Comparison of ENCODE assay signal across 25 cellular contexts in genomic region chr13:93325303-93326297, GRCh38.
DNase-seq lines count a peak whose midpoint lies in the region; ATAC-seq, FAIRE-seq and TF ChIP-seq lines count a peak whose summit lies in the region.
"Had no signal": no experiment of that assay in that cellular context is flagged by ENCODE, and none has a peak within 500 bp of the region (broad histone marks: within the 10 kb centered on the region; RNA-seq: fewer than 3 reads in every experiment).

No MANE protein-coding gene starts in this region.

- TF ChIP-seq CTCF in SK-N-SH (IDR thresholded peaks at IDR 0.05): no peak
- TF ChIP-seq CTCF in HepG2 (CRISPR knock-in tag; IDR thresholded peaks at IDR 0.05): no peak
- no peak for TF ChIP-seq CTCF in body of pancreas (IDR thresholded peaks at IDR 0.05)

- no peak overlapping the region for H3K4me2 ChIP-seq in SK-N-SH
- H3K4me2 ChIP-seq in HepG2 (ENCODE audit: low read depth, low read length): no peak overlapping the region
- H3K4me2 ChIP-seq: BLaER1, KMS-11 had no signal

- no peaks in the 10 kb centered on the region for H3K36me3 Mint-ChIP-seq in stimulated activated effector memory CD8-positive, alpha-beta T cell treated with anti-CD3 and anti-CD28 coated beads, Interleukin-12 subunit alpha, Interleukin-12 subunit beta, amount 100 ng/mL, for 72 hours

- peak; percentile 37 for DNase-seq in NCI-H146 (lab: John Stamatoyannopoulos, UW)
- no peak for DNase-seq in NCI-H146 treated with DMSO at 0.1 percent for 48 hours (lab: John Stamatoyannopoulos, UW; ENCODE audit: unreplicated experiment)
- DNase-seq in SK-N-SH: peak; percentile 42
- no peak for DNase-seq in HepG2 (ENCODE audit: low spot score)
- DNase-seq in stimulated activated effector memory CD8-positive, alpha-beta T cell treated with anti-CD3 and anti-CD28 coated beads, Interleukin-12 subunit alpha, Interleukin-12 subunit beta, amount 100 ng/mL, for 72 hours (ENCODE audit: low spot score in 2 of 2): no peak
- no peak for DNase-seq in body of pancreas
- DNase-seq in NCI-H187 treated with DMSO at 0.1 percent for 48 hours (lab: John Stamatoyannopoulos, UW): no peak
- no peak for DNase-seq in COLO668 (lab: John Stamatoyannopoulos, UW; ENCODE audit: unreplicated experiment)
- DNase-seq: 8988T; ACHN; CD4-positive, alpha-beta T cell; GM23248; HFFc6; IMR-90; MM.1S; NCI-H1694 treated with DMSO at 0.1 percent for 48 hours; NCI-H2081 treated with DMSO at 0.1 percent for 48 hours; NCI-H774; Right ventricle myocardium superior; RPMI8226; T-helper 1 cell had no signal

- H4K20me1 ChIP-seq in SK-N-SH (ENCODE audit: insufficient read depth) (no peaks in the 10 kb centered on the region), HepG2 (ENCODE audit: insufficient read depth, low read length) (no peaks in the 10 kb centered on the region)
- H4K20me1 ChIP-seq: BLaER1 had no signal

- no peak overlapping the region for H3K4me3 Mint-ChIP-seq in stimulated activated effector memory CD8-positive, alpha-beta T cell treated with anti-CD3 and anti-CD28 coated beads, Interleukin-12 subunit alpha, Interleukin-12 subunit beta, amount 100 ng/mL, for 72 hours
- H3K4me3 Mint-ChIP-seq: CD4-positive, alpha-beta T cell; HFFc6 had no signal

- H3K4me1 Mint-ChIP-seq in stimulated activated effector memory CD8-positive, alpha-beta T cell treated with anti-CD3 and anti-CD28 coated beads, Interleukin-12 subunit alpha, Interleukin-12 subunit beta, amount 100 ng/mL, for 72 hours: no peaks in the 10 kb centered on the region

- H2AFZ ChIP-seq in SK-N-SH (ENCODE audit: low read depth): no peak overlapping the region
- H2AFZ ChIP-seq in HepG2 (ENCODE audit: low read length): no peak overlapping the region
- H2AFZ ChIP-seq: GM23248 had no signal

- ATAC-seq in HepG2 (peak; percentile 24; the same call in 2 of the 3 replicates), body of pancreas (no peak)
- ATAC-seq in stimulated activated effector memory CD8-positive, alpha-beta T cell treated with anti-CD3 and anti-CD28 coated beads, Interleukin-12 subunit alpha, Interleukin-12 subunit beta, amount 100 ng/mL, for 72 hours: peak; percentile 26

- H3K4me3 ChIP-seq in SK-N-SH (ENCODE audit: low read depth in 2 of 2, low read length in 1 of 2): no peak overlapping the region
- H3K4me3 ChIP-seq in HepG2 (replicated peaks in 1 of 3; ENCODE audit: insufficient read depth in 1 of 3, low read depth in 2 of 3, low read length in 3 of 3): no peak overlapping the region
- no peak overlapping the region for H3K4me3 ChIP-seq in body of pancreas
- H3K4me3 ChIP-seq: BLaER1, GM23248, HAP-1, SJSA1 had no signal

- H3K9me2 ChIP-seq in SK-N-SH: no peaks in the 10 kb centered on the region

- no peak overlapping the region for H3K27ac Mint-ChIP-seq in stimulated activated effector memory CD8-positive, alpha-beta T cell treated with anti-CD3 and anti-CD28 coated beads, Interleukin-12 subunit alpha, Interleukin-12 subunit beta, amount 100 ng/mL, for 72 hours
- H3K27ac Mint-ChIP-seq: CD4-positive, alpha-beta T cell; HFFc6 had no signal

- no peaks in the 10 kb centered on the region for H3K27me3 ChIP-seq in SK-N-SH (ENCODE audit: insufficient read depth)
- H3K27me3 ChIP-seq in HepG2 (ENCODE audit: control insufficient read depth in 1 of 2, insufficient read depth in 2 of 2, low read length in 2 of 2): no peaks in the 10 kb centered on the region; a peak in 1 of 5 replicates
- no peaks in the 10 kb centered on the region for H3K27me3 ChIP-seq in body of pancreas
- H3K27me3 ChIP-seq: BLaER1 had no signal

- peak overlapping the region in 1 of 2 experiments; percentile 63; a peak in 2 of 4 replicates for H3K27ac ChIP-seq in SK-N-SH (ENCODE audit: low read depth in 2 of 2, low read length in 1 of 2)
- H3K27ac ChIP-seq in HepG2 (ENCODE audit: extremely low read length, insufficient read depth, low read length): no peak overlapping the region
- no peak overlapping the region for H3K27ac ChIP-seq in body of pancreas
- H3K27ac ChIP-seq: BLaER1, GM23248, KMS-11, SJSA1 had no signal

- POLR2A ChIA-PET in SK-N-SH (lab: Yijun Ruan, JAX): no interaction called here
- POLR2A ChIA-PET in HepG2 (lab: Yijun Ruan, JAX): no interaction called here

- in situ Hi-C loops in HepG2 (cut with HindIII; ENCODE audit: extremely low pct_ligation_motif_present, low pct_unique_long_range_greater_than_20kb): no loop called here

- no peak for FAIRE-seq in HepG2 (lab: Jason Lieb, UNC)

- no peaks in the 10 kb centered on the region for H3F3A ChIP-seq in SK-N-SH (replicated peaks; ENCODE audit: insufficient read depth)

- no peak for TF ChIP-seq POLR2A in HepG2 (IDR thresholded peaks at IDR 0.05; ENCODE audit: insufficient read depth in 1 of 2, low read depth in 2 of 2, low read length in 2 of 2)
- TF ChIP-seq POLR2A in body of pancreas (IDR thresholded peaks at IDR 0.05): no peak

- H3K9ac ChIP-seq in SK-N-SH (no peak overlapping the region), HepG2 (ENCODE audit: insufficient read depth, low read depth, low read length) (no peak overlapping the region)
- H3K9ac ChIP-seq: BLaER1, GM23248, KMS-11 had no signal

- TF ChIP-seq EP300 in SK-N-SH (IDR thresholded peaks at IDR 0.05; ENCODE audit: borderline replicate concordance in 1 of 2, low read depth in 1 of 2, low read length in 1 of 2): peak in 1 of 2 experiments; percentile 78; a peak in 1 of 4 replicates
- TF ChIP-seq EP300 in HepG2 (IDR thresholded peaks at IDR 0.05; ENCODE audit: low read depth in 2 of 2, low read length in 2 of 2): no peak
- TF ChIP-seq EP300 in HepG2 (CRISPR knock-in tag; IDR thresholded peaks at IDR 0.05; ENCODE audit: borderline replicate concordance): no peak

- whole genome bisulfite sequencing in SK-N-SH (ENCODE audit: low lambda C conversion rate): 23% methylated on average over 1 of the region's 1 CpG
- 57% methylated on average over 1 of the region's 1 CpG for WGBS in HepG2 (ENCODE audit: low lambda C conversion rate)
- 50 to 78% methylated on average over 1 of the region's 1 CpG for WGBS in body of pancreas, 2 donors

- BruUV-seq in HepG2 (replicated peaks; lab: Mats Ljungman, UMichigan): no TSS peak

- intact Hi-C loops in HepG2 (cut with micrococcal nuclease; ENCODE audit: unreplicated experiment): no loop called here
- intact Hi-C loops in body of pancreas (cut with DNase I): no loop called here

- H3K79me2 ChIP-seq in SK-N-SH (ENCODE audit: insufficient read depth) (no peaks in the 10 kb centered on the region; the same call in 1 of the 2 replicates), HepG2 (ENCODE audit: insufficient read depth, low read length) (no peaks in the 10 kb centered on the region)

- CTCF ChIA-PET in SK-N-SH (lab: Yijun Ruan, JAX): interaction anchor here (0.9 to 1.6 kb wide), 3 partner anchors 10 to 97 kb away, joined by 3 to 4 read pairs (median 3); no protein-coding TSS in a partner anchor
- CTCF ChIA-PET in HepG2 (lab: Yijun Ruan, JAX; ENCODE audit: low intra/inter-chr PET ratio, low total read pairs): no interaction called here

- peak; percentile 25; the same call in 1 of the 2 replicates for TF ChIP-seq RAD21 in SK-N-SH (IDR thresholded peaks at IDR 0.05; ENCODE audit: low read length)
- TF ChIP-seq RAD21 in HepG2 (CRISPR knock-in tag; IDR thresholded peaks at IDR 0.05): no peak

- H3K36me3 ChIP-seq in SK-N-SH (replicated peaks in 1 of 2; ENCODE audit: control insufficient read depth in 1 of 2, insufficient read depth in 2 of 2, low read length in 1 of 2): no peaks in the 10 kb centered on the region
- H3K36me3 ChIP-seq in HepG2 (replicated peaks in 1 of 2; ENCODE audit: control insufficient read depth in 1 of 2, insufficient read depth in 2 of 2, low read length in 2 of 2): no peaks in the 10 kb centered on the region
- no peaks in the 10 kb centered on the region for H3K36me3 ChIP-seq in body of pancreas (replicated peaks in 1 of 2; ENCODE audit: insufficient read depth in 1 of 2, low read depth in 2 of 2)
- H3K36me3 ChIP-seq: BLaER1, HAP-1, SJSA1 had no signal

- peaks cover 10% of the 10 kb centered on the region for H3K9me3 Mint-ChIP-seq in stimulated activated effector memory CD8-positive, alpha-beta T cell treated with anti-CD3 and anti-CD28 coated beads, Interleukin-12 subunit alpha, Interleukin-12 subunit beta, amount 100 ng/mL, for 72 hours
- H3K9me3 Mint-ChIP-seq: CD4-positive, alpha-beta T cell; HFFc6 had no signal

- H3K9me3 ChIP-seq in SK-N-SH (no peaks in the 10 kb centered on the region), HepG2 (ENCODE audit: low read length) (no peaks in the 10 kb centered on the region), body of pancreas (no peaks in the 10 kb centered on the region)
- H3K9me3 ChIP-seq: BLaER1, HAP-1, SJSA1 had no signal

- H3K4me1 ChIP-seq in SK-N-SH (ENCODE audit: control insufficient read depth in 1 of 2, insufficient read depth in 2 of 2, low read depth in 1 of 2, low read length in 1 of 2) (peaks cover 8 to 20% of the 10 kb centered on the region in 2 experiments; a peak in 3 of 4 replicates), HepG2 (ENCODE audit: insufficient read depth, low read length) (peaks cover 14% of the 10 kb centered on the region), body of pancreas (no peaks in the 10 kb centered on the region)
- H3K4me1 ChIP-seq: BLaER1, HAP-1, SJSA1 had no signal

TF ChIP-seq in SK-N-SH, 30 proteins besides CTCF, POLR2A, EP300 and RAD21 (continues in another document):
- TF ChIP-seq POLR2AphosphoS5 (IDR thresholded peaks at IDR 0.05; ENCODE audit: low read depth, low read length): no peak
- no peak for TF ChIP-seq ELF1 (IDR thresholded peaks at IDR 0.05)
- no peak for TF ChIP-seq EZH2phosphoT487 (IDR thresholded peaks at IDR 0.05; ENCODE audit: borderline replicate concordance, low read depth)
- no peak for TF ChIP-seq FOSL2 (IDR thresholded peaks at IDR 0.05; ENCODE audit: borderline replicate concordance, low read depth)

TF ChIP-seq in HepG2, 621 proteins besides CTCF, POLR2A, EP300 and RAD21 (continues in another document):
- TF ChIP-seq NFE2L2 (IDR thresholded peaks at IDR 0.05; ENCODE audit: low read length) (no peak), ZNF691 (CRISPR knock-in tag; IDR thresholded peaks at IDR 0.05; ENCODE audit: borderline replicate concordance, low read depth) (no peak), ZNF225 (CRISPR knock-in tag; IDR thresholded peaks at IDR 0.05) (no peak), TFAP4 (IDR thresholded peaks at IDR 0.05; ENCODE audit: borderline replicate concordance, low read depth) (no peak)

Comparison
In these comparisons a context has a peak if more than half of its experiments do, and no peak if none do; other contexts are left out.
1. DNase-seq: peak in NCI-H146 (single experiment) and SK-N-SH (single experiment); none in NCI-H146 treated with DMSO at 0.1 percent for 48 hours (single experiment), HepG2 (single experiment), stimulated activated effector memory CD8-positive, alpha-beta T cell treated with anti-CD3 and anti-CD28 coated beads, Interleukin-12 subunit alpha, Interleukin-12 subunit beta, amount 100 ng/mL, for 72 hours (0 of 2), body of pancreas (0 of 4), NCI-H187 treated with DMSO at 0.1 percent for 48 hours (single experiment) and COLO668 (single experiment).